ENCODE assay signal across 18 cellular contexts in the genomic region with DNA sequence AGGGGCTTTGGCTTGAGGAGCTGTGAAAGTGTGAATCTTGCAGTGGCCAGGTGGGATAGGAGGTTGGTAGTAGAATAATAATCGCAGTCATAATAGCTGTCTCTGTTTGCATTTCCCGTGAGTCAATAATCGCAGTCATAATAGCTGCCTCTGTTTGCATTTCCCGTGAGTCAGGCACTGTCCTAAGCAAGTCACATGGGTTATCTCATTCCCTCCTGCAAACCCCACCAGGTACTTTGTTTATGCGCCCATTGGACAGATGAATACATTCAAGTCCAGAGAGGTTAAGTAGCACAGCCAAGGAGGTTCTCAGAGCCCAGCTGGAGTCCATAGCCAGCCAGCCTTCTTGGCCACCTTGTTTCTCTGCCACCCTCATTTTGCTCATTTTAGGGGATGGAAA.
DNase-seq lines count a peak whose midpoint lies in the region; ATAC-seq, FAIRE-seq and TF ChIP-seq lines count a peak whose summit lies in the region.
"Had no signal": no experiment of that assay in that cellular context is flagged by ENCODE, and none has a peak within 500 bp of the region (broad histone marks: within the 10 kb centered on the region; RNA-seq: fewer than 3 reads in every experiment).

No MANE protein-coding gene starts in this region.

- TF ChIP-seq EP300 in HepG2 (IDR thresholded peaks at IDR 0.05; ENCODE audit: low read depth in 2 of 2, low read length in 2 of 2) (no peak), HepG2 (CRISPR knock-in tag; IDR thresholded peaks at IDR 0.05; ENCODE audit: borderline replicate concordance) (no peak)

- no TSS peak for BruUV-seq in HepG2 (replicated peaks; lab: Mats Ljungman, UMichigan)
- no TSS peak for BruUV-seq in Caco-2 (replicated peaks; lab: Mats Ljungman, UMichigan)

- CTCF ChIA-PET in HepG2 (lab: Yijun Ruan, JAX; ENCODE audit: low intra/inter-chr PET ratio, low total read pairs): no interaction called here
- CTCF ChIA-PET in Caco-2 (lab: Charles Lee): no interaction called here

- H3K36me3 Mint-ChIP-seq in activated T-helper 1 cell treated with anti-CD3 and anti-CD28 coated beads, Interleukin-12 subunit alpha, Interleukin-12 subunit beta, Interleukin-2, Interleukin-4 antibody, amounts not matched to agents 30 ng/mL and 10 ng/mL and 1 ng/mL, durations not matched to agents 14 hours and 24 hours and 36 hours (ENCODE audit: low read depth): no peaks in the 10 kb centered on the region
- no peaks in the 10 kb centered on the region for H3K36me3 Mint-ChIP-seq in Caco-2 (ENCODE audit: insufficient read depth, unreplicated experiment)

- no peak for FAIRE-seq in HepG2 (lab: Jason Lieb, UNC)
- FAIRE-seq: GM12892 had no signal

- no peak overlapping the region for H3K9ac ChIP-seq in HepG2 (ENCODE audit: insufficient read depth, low read depth, low read length)
- H3K9ac ChIP-seq: SK-N-SH had no signal

- no peaks in the 10 kb centered on the region for H3K4me1 Mint-ChIP-seq in activated T-helper 1 cell treated with anti-CD3 and anti-CD28 coated beads, Interleukin-12 subunit alpha, Interleukin-12 subunit beta, Interleukin-2, Interleukin-4 antibody, amounts not matched to agents 30 ng/mL and 10 ng/mL and 1 ng/mL, durations not matched to agents 14 hours and 24 hours and 36 hours (ENCODE audit: low read depth)
- no peaks in the 10 kb centered on the region for H3K4me1 Mint-ChIP-seq in Caco-2 (ENCODE audit: low read depth, unreplicated experiment)

- DNase-seq in HepG2 (ENCODE audit: low spot score) (peak; percentile 60), right lobe of liver (no peak), NCI-H460 (ENCODE audit: extremely low read depth, low read depth) (peak; percentile 1), SK-MEL-5 (ENCODE audit: low read depth, low spot score) (peak; percentile 62), Caco-2 (no peak), GM20000 (ENCODE audit: low spot score) (no peak)
- DNase-seq in activated T-helper 1 cell treated with anti-CD3 and anti-CD28 coated beads, Interleukin-12 subunit alpha, Interleukin-12 subunit beta, Interleukin-2, Interleukin-4 antibody, amounts not matched to agents 30 ng/mL and 10 ng/mL and 1 ng/mL, durations not matched to agents 14 hours and 24 hours and 36 hours (ENCODE audit: low spot score): no peak
- DNase-seq: C1 segment of cervical spinal cord, DMS79 treated with DMSO at 0.1 percent for 48 hours, GDM1, HCEC 1CT, Kasumi-1, NCI-H1694, NCI-H446, SK-N-SH, T-helper 1 cell had no signal

- H3K27ac ChIP-seq in HepG2 (ENCODE audit: extremely low read length, insufficient read depth, low read length) (no peak overlapping the region), right lobe of liver (no peak overlapping the region)

- H3K27ac Mint-ChIP-seq in activated T-helper 1 cell treated with anti-CD3 and anti-CD28 coated beads, Interleukin-12 subunit alpha, Interleukin-12 subunit beta, Interleukin-2, Interleukin-4 antibody, amounts not matched to agents 30 ng/mL and 10 ng/mL and 1 ng/mL, durations not matched to agents 14 hours and 24 hours and 36 hours: no peak overlapping the region
- H3K27ac Mint-ChIP-seq in Caco-2 (ENCODE audit: unreplicated experiment): no peak overlapping the region

- no peak overlapping the region for H3K4me3 Mint-ChIP-seq in activated T-helper 1 cell treated with anti-CD3 and anti-CD28 coated beads, Interleukin-12 subunit alpha, Interleukin-12 subunit beta, Interleukin-2, Interleukin-4 antibody, amounts not matched to agents 30 ng/mL and 10 ng/mL and 1 ng/mL, durations not matched to agents 14 hours and 24 hours and 36 hours
- no peak overlapping the region for H3K4me3 Mint-ChIP-seq in Caco-2 (ENCODE audit: unreplicated experiment)

- 0% methylated on average over 3 of the region's 5 CpGs for WGBS in HepG2 (ENCODE audit: low lambda C conversion rate)
- WGBS in right lobe of liver (ENCODE audit: insufficient coverage, low coverage, low lambda C conversion rate, missing lambda C conversion rate): no CpG with 5 or more reads among the region's 5 CpGs

- TF ChIP-seq POLR2A in HepG2 (IDR thresholded peaks at IDR 0.05; ENCODE audit: insufficient read depth in 1 of 2, low read depth in 2 of 2, low read length in 2 of 2) (no peak), right lobe of liver (IDR thresholded peaks at IDR 0.05) (no peak)

- intact Hi-C loops in HepG2 (cut with micrococcal nuclease; ENCODE audit: unreplicated experiment) (no loop called here), right lobe of liver (cut with DNase I) (no loop called here), Caco-2 (cut with micrococcal nuclease; ENCODE audit: unreplicated experiment) (no loop called here)
- intact Hi-C loops in activated T-helper 1 cell treated with anti-CD3 and anti-CD28 coated beads, Interleukin-12 subunit alpha, Interleukin-12 subunit beta, Interleukin-2, Interleukin-4 antibody, amounts not matched to agents 30 ng/mL and 10 ng/mL and 1 ng/mL, durations not matched to agents 14 hours and 24 hours and 36 hours (cut with micrococcal nuclease): no loop called here

- peaks cover 0 to 23% of the 10 kb centered on the region in 2 experiments; a peak in 1 of 5 replicates for H3K27me3 ChIP-seq in HepG2 (ENCODE audit: control insufficient read depth in 1 of 2, insufficient read depth in 2 of 2, low read length in 2 of 2)
- H3K27me3 ChIP-seq in right lobe of liver: no peaks in the 10 kb centered on the region
- peaks cover 2% of the 10 kb centered on the region; the same call in 1 of the 2 replicates for H3K27me3 ChIP-seq in Caco-2 (replicated peaks; ENCODE audit: control insufficient read depth, insufficient read depth, low read length)

- TF ChIP-seq CTCF in HepG2 (CRISPR knock-in tag; IDR thresholded peaks at IDR 0.05): no peak
- TF ChIP-seq CTCF in right lobe of liver (IDR thresholded peaks at IDR 0.05): no peak
- TF ChIP-seq CTCF in Caco-2 (IDR thresholded peaks at IDR 0.05; ENCODE audit: insufficient read depth in 1 of 2, low read depth in 1 of 2, low read length in 1 of 2, severe bottlenecking in 1 of 2, unreplicated experiment in 1 of 2): no peak
- no peak for TF ChIP-seq CTCF in GM20000 (IDR thresholded peaks at IDR 0.05; ENCODE audit: extremely low read depth, missing control alignments)

- POLR2A ChIA-PET in HepG2 (lab: Yijun Ruan, JAX) (no interaction called here), Caco-2 (lab: Charles Lee) (no interaction called here)

- in situ Hi-C loops in HepG2 (cut with HindIII; ENCODE audit: extremely low pct_ligation_motif_present, low pct_unique_long_range_greater_than_20kb) (no loop called here), SK-MEL-5 (cut with HindIII; ENCODE audit: low pct_unique_long_range_greater_than_20kb, low sequenced_read_pairs) (no loop called here)

- no peak overlapping the region for H2AFZ ChIP-seq in HepG2 (ENCODE audit: low read length)

- H3K9me3 ChIP-seq in HepG2 (ENCODE audit: low read length): no peaks in the 10 kb centered on the region
- no peaks in the 10 kb centered on the region for H3K9me3 ChIP-seq in right lobe of liver
- H3K9me3 ChIP-seq in Caco-2: no peaks in the 10 kb centered on the region
- H3K9me3 ChIP-seq: SK-N-SH had no signal

- H3K4me3 ChIP-seq in HepG2 (replicated peaks in 1 of 3; ENCODE audit: insufficient read depth in 1 of 3, low read depth in 2 of 3, low read length in 3 of 3): no peak overlapping the region
- no peak overlapping the region for H3K4me3 ChIP-seq in right lobe of liver
- no peak overlapping the region for H3K4me3 ChIP-seq in Caco-2 (ENCODE audit: low read depth, low read length)

- H3K79me2 ChIP-seq in HepG2 (ENCODE audit: insufficient read depth, low read length): no peaks in the 10 kb centered on the region

- no peak for TF ChIP-seq RAD21 in HepG2 (CRISPR knock-in tag; IDR thresholded peaks at IDR 0.05)

- no peaks in the 10 kb centered on the region for H3K9me3 Mint-ChIP-seq in activated T-helper 1 cell treated with anti-CD3 and anti-CD28 coated beads, Interleukin-12 subunit alpha, Interleukin-12 subunit beta, Interleukin-2, Interleukin-4 antibody, amounts not matched to agents 30 ng/mL and 10 ng/mL and 1 ng/mL, durations not matched to agents 14 hours and 24 hours and 36 hours
- no peaks in the 10 kb centered on the region for H3K9me3 Mint-ChIP-seq in Caco-2 (ENCODE audit: unreplicated experiment)

- H3K36me3 ChIP-seq in HepG2 (replicated peaks in 1 of 2; ENCODE audit: control insufficient read depth in 1 of 2, insufficient read depth in 2 of 2, low read length in 2 of 2) (no peaks in the 10 kb centered on the region), right lobe of liver (no peaks in the 10 kb centered on the region), Caco-2 (ENCODE audit: control insufficient read depth, insufficient read depth, low read length) (no peaks in the 10 kb centered on the region)

- no peaks in the 10 kb centered on the region for H3K27me3 Mint-ChIP-seq in activated T-helper 1 cell treated with anti-CD3 and anti-CD28 coated beads, Interleukin-12 subunit alpha, Interleukin-12 subunit beta, Interleukin-2, Interleukin-4 antibody, amounts not matched to agents 30 ng/mL and 10 ng/mL and 1 ng/mL, durations not matched to agents 14 hours and 24 hours and 36 hours (ENCODE audit: insufficient read depth)
- peaks cover 16% of the 10 kb centered on the region for H3K27me3 Mint-ChIP-seq in Caco-2 (ENCODE audit: insufficient read depth, unreplicated experiment)

- no peak overlapping the region for H3K4me2 ChIP-seq in HepG2 (ENCODE audit: low read depth, low read length)
- H3K4me2 ChIP-seq: SK-N-SH had no signal

- ATAC-seq in HepG2: peak; percentile 46; the same call in 2 of the 3 replicates
- ATAC-seq in right lobe of liver: no peak
- ATAC-seq in HG03378 (IDR thresholded peaks at IDR 0.05; ENCODE audit: unreplicated experiment): no peak

- H4K20me1 ChIP-seq in HepG2 (ENCODE audit: insufficient read depth, low read length): no peaks in the 10 kb centered on the region

- H3K4me1 ChIP-seq in HepG2 (ENCODE audit: insufficient read depth, low read length) (no peaks in the 10 kb centered on the region), right lobe of liver (no peaks in the 10 kb centered on the region), Caco-2 (no peaks in the 10 kb centered on the region)

TF ChIP-seq in HepG2, 621 proteins besides CTCF, POLR2A, EP300 and RAD21:
- TF ChIP-seq ZNF629 (CRISPR knock-in tag; conservative IDR thresholded peaks at IDR 0.05) (peak; percentile 81), FOSL2 (CRISPR knock-in tag; IDR thresholded peaks at IDR 0.05) (peak; percentile 84), SOX13 (IDR thresholded peaks at IDR 0.05) (no peak), SOX13 (CRISPR knock-in tag; conservative IDR thresholded peaks at IDR 0.05 in 1 of 2, IDR thresholded peaks at IDR 0.05 in 1 of 2) (peak in 1 of 2 experiments; percentile 22; a peak in 1 of 4 replicates), XBP1 (CRISPR knock-in tag; IDR thresholded peaks at IDR 0.05) (no peak)

Comparison
In these comparisons a context has a peak if more than half of its experiments do, and no peak if none do; other contexts are left out.
1. DNase-seq: peak in HepG2 (single experiment), NCI-H460 (single experiment) and SK-MEL-5 (single experiment); none in right lobe of liver (0 of 3), activated T-helper 1 cell treated with anti-CD3 and anti-CD28 coated beads, Interleukin-12 subunit alpha, Interleukin-12 subunit beta, Interleukin-2, Interleukin-4 antibody, amounts not matched to agents 30 ng/mL and 10 ng/mL and 1 ng/mL, durations not matched to agents 14 hours and 24 hours and 36 hours (single experiment), Caco-2 (0 of 2) and GM20000 (single experiment).